20 cellular contexts compared by ENCODE assay signal in the genomic region with DNA sequence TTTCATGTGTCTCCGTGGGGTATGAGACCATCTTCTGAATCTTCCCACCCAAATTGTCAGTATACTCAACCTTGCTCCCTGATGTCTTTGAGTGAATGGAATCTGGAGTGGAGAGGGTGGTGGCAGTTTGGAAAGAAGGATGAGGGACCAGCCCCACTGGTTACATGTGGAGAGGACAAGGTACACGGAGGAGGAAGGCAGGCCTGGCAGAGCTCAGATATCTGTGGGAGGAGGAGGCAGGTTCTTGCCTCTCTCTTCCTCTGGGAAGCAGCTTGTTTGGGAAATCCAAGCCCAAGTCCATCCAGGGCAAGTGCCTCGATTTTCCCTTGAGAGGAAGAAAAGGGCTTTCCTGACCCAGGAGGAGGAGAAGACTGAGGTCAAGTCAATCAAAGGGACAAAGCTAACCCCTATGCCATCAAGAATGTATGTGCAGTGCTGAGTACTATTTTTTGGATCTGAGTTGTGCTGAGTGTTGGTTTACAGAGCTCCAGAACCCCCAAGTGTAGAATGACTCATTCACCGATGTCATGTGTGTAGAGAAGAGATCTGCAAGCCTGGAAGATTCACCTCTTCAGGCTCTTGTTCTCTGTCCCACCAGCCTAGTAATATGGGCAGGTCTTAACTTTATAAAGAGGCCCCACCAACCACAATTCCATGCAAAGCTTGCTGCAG. TPM values are rescaled to one million over a fixed set of nuclear protein-coding genes. Genes with fewer than 3 reads are reported as not detected.
DNase-seq lines count a peak whose midpoint lies in the region; ATAC-seq and TF ChIP-seq lines count a peak whose summit lies in the region.
"Had no signal": no experiment of that assay in that cellular context is flagged by ENCODE, and none has a peak within 500 bp of the region (broad histone marks: within the 10 kb centered on the region; RNA-seq: fewer than 3 reads in every experiment).

No MANE protein-coding gene starts in this region.

- ATAC-seq in body of pancreas = no peak
- no peak for ATAC-seq in activated CD4-positive, CD25-positive, alpha-beta regulatory T cell treated with anti-CD3 and anti-CD28 coated beads, Interleukin-2, amount 50 U/mL, for 24 hours
- ATAC-seq: heart left ventricle, Panc1 had no signal

- TF ChIP-seq CTCF in AG10803 (conservative IDR thresholded peaks at IDR 0.05; ENCODE audit: low read length) (no peak), body of pancreas (IDR thresholded peaks at IDR 0.05) (no peak)

- TF ChIP-seq POLR2A in body of pancreas (IDR thresholded peaks at IDR 0.05) = no peak

- H3K4me3 ChIP-seq in AG10803 (ENCODE audit: low read length) (no peak overlapping the region), adipocyte (ENCODE audit: low read length) (no peak overlapping the region), body of pancreas (no peak overlapping the region)
- H3K4me3 ChIP-seq: adrenal gland, esophagus muscularis mucosa, heart left ventricle, lung, thoracic aorta had no signal

- no peaks in the 10 kb centered on the region for H3K27me3 ChIP-seq in adipocyte (replicated peaks; ENCODE audit: control insufficient read depth, insufficient read depth, low read length)
- no peaks in the 10 kb centered on the region for H3K27me3 ChIP-seq in body of pancreas
- H3K27me3 ChIP-seq: adrenal gland, esophagus muscularis mucosa, heart left ventricle had no signal

- no peak overlapping the region for H3K27ac ChIP-seq in body of pancreas
- H3K27ac ChIP-seq: adrenal gland, esophagus muscularis mucosa, heart left ventricle, thoracic aorta had no signal

- intact Hi-C loops in body of pancreas (cut with DNase I) = no loop called here

- peak; percentile 40 for DNase-seq in AG10803 (ENCODE audit: low read depth)
- peak; percentile 31 for DNase-seq in HCEC 1CT
- peak; percentile 25 for DNase-seq in adipocyte (ENCODE audit: low read depth)
- DNase-seq in iris pigment epithelial cell (ENCODE audit: low read depth) = peak; percentile 58
- DNase-seq in body of pancreas = no peak
- DNase-seq in NCI-H1092 (lab: John Stamatoyannopoulos, UW) = no peak
- no peak for DNase-seq in NCI-H1105 treated with DMSO at 0.1 percent for 48 hours (lab: John Stamatoyannopoulos, UW)
- DNase-seq: activated effector memory CD4-positive, alpha-beta T cell treated with anti-CD3 and anti-CD28 coated beads, Interleukin-2, amount 50 U/mL, for 16 hours; adrenal gland; central memory CD4-positive, alpha-beta T cell; NCI-H187 treated with DMSO at 0.1 percent for 48 hours; NCI-H446 treated with DMSO at 0.1 percent for 48 hours; occipital lobe had no signal

- H3K36me3 ChIP-seq in adipocyte (ENCODE audit: control insufficient read depth, insufficient read depth, low read length, severe bottlenecking) (no peaks in the 10 kb centered on the region), body of pancreas (replicated peaks in 1 of 2; ENCODE audit: insufficient read depth in 1 of 2, low read depth in 2 of 2) (no peaks in the 10 kb centered on the region)
- H3K36me3 ChIP-seq: adrenal gland, esophagus muscularis mucosa, heart left ventricle, thoracic aorta had no signal

- H3K9me3 ChIP-seq in adipocyte (ENCODE audit: control insufficient read depth, low read length) (no peaks in the 10 kb centered on the region), body of pancreas (no peaks in the 10 kb centered on the region)
- H3K9me3 ChIP-seq: adrenal gland, esophagus muscularis mucosa, heart left ventricle, thoracic aorta had no signal

- H3K9ac ChIP-seq in adipocyte (ENCODE audit: low read length) = no peak overlapping the region

- 68 to 82% methylated on average over 3 to 4 of the region's 4 CpGs for WGBS in body of pancreas, 2 donors

- H3K4me1 ChIP-seq in adipocyte (ENCODE audit: control insufficient read depth, insufficient read depth, low read length) = peaks cover 7% of the 10 kb centered on the region
- H3K4me1 ChIP-seq in body of pancreas = peaks cover 3% of the 10 kb centered on the region
- H3K4me1 ChIP-seq: adrenal gland had no signal

RNA-seq across cellular contexts. Expression of gene LOXL1, which starts 19.8 kb away (rescaled TPM):
- total RNA-seq in body of pancreas = 10 to 100 TPM in 1 of 2 donors, 1 to 10 TPM in 1; 8.6 to 14.5 TPM

RNA-seq across cellular contexts. Expression of gene TBC1D21, which starts 33.1 kb away (rescaled TPM):
- total RNA-seq in body of pancreas = not detected
- total RNA-seq: adrenal gland, Daoy, esophagus muscularis mucosa, heart left ventricle, lung, occipital lobe, thoracic aorta had no signal

Comparison
In these comparisons a context has a peak if more than half of its experiments do, and no peak if none do; other contexts are left out.
1. DNase-seq: peak in AG10803 (single experiment), HCEC 1CT (single experiment), adipocyte (single experiment) and iris pigment epithelial cell (single experiment); none in body of pancreas (0 of 4), NCI-H1092 (single experiment) and NCI-H1105 treated with DMSO at 0.1 percent for 48 hours (single experiment).